ENCODE assay signal across 1 cellular context in genomic region chr11:69377953-69378302, GRCh38.
TF ChIP-seq lines count a peak whose summit lies in the region.

No MANE protein-coding gene starts in this region.

TF ChIP-seq in IMR-90, 13 proteins besides CTCF, POLR2A, EP300 and RAD21:
- TF ChIP-seq, protein P1, sequence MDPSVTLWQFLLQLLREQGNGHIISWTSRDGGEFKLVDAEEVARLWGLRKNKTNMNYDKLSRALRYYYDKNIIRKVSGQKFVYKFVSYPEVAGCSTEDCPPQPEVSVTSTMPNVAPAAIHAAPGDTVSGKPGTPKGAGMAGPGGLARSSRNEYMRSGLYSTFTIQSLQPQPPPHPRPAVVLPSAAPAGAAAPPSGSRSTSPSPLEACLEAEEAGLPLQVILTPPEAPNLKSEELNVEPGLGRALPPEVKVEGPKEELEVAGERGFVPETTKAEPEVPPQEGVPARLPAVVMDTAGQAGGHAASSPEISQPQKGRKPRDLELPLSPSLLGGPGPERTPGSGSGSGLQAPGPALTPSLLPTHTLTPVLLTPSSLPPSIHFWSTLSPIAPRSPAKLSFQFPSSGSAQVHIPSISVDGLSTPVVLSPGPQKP (IDR thresholded peaks at IDR 0.05; ENCODE audit: borderline replicate concordance, low read depth, low read length): no peak
- no peak for TF ChIP-seq CEBPB (IDR thresholded peaks at IDR 0.05; ENCODE audit: low read depth, low read length)
- no peak for TF ChIP-seq MAFK (IDR thresholded peaks at IDR 0.05; ENCODE audit: low read depth, low read length)
- TF ChIP-seq RFX5 (IDR thresholded peaks at IDR 0.05; ENCODE audit: low read depth, low read length): no peak
- no peak for TF ChIP-seq MAZ (IDR thresholded peaks at IDR 0.05; ENCODE audit: borderline replicate concordance, low read depth, low read length)
- no peak for TF ChIP-seq FOS (IDR thresholded peaks at IDR 0.05; ENCODE audit: low read depth, low read length)
- no peak for TF ChIP-seq SMC3 (IDR thresholded peaks at IDR 0.05; ENCODE audit: low read depth, low read length)
- no peak for TF ChIP-seq MXI1 (IDR thresholded peaks at IDR 0.05; ENCODE audit: borderline replicate concordance, low read depth, low read length)
- no peak for TF ChIP-seq BHLHE40 (IDR thresholded peaks at IDR 0.05; ENCODE audit: low read depth, low read length)
- TF ChIP-seq CHD1 (IDR thresholded peaks at IDR 0.05; ENCODE audit: low read depth, low read length): no peak
